Comparison of ENCODE assay signal across 8 cellular contexts in genomic region chr4:112297495-112297894, GRCh38. TPM values are rescaled to one million over a fixed set of nuclear protein-coding genes. Genes with fewer than 3 reads are reported as not detected.
DNase-seq lines count a peak whose midpoint lies in the region; ATAC-seq and TF ChIP-seq lines count a peak whose summit lies in the region.

No MANE protein-coding gene starts in this region.

- peak overlapping the region; percentile 28 to 71 (median 63) for H3K9ac ChIP-seq in skeletal muscle tissue (ENCODE audit: low read depth in 1 of 3, low read length in 3 of 3)

- H3K4me3 ChIP-seq in Peyer's patch (peak overlapping the region; percentile 7 to 62 (median 40)), fibroblast of the aortic adventitia (ENCODE audit: low read depth, low read length) (peak overlapping the region; percentile 69), skeletal muscle tissue (ENCODE audit: low read length in 3 of 3) (peak overlapping the region in 2 of 3 donors; percentile 62 to 64)

- TF ChIP-seq CTCF in Peyer's patch (IDR thresholded peaks at IDR 0.05): no peak
- TF ChIP-seq CTCF in fibroblast of the aortic adventitia (IDR thresholded peaks at IDR 0.05; ENCODE audit: insufficient read depth, low read length): no peak

- H3K27ac ChIP-seq in Peyer's patch: peak overlapping the region; percentile 57 to 76 (median 64)
- peak overlapping the region; percentile 82 for H3K27ac ChIP-seq in skeletal muscle tissue (ENCODE audit: low read depth, low read length)

- H3K36me3 ChIP-seq in Peyer's patch (no peaks in the 10 kb centered on the region), skeletal muscle tissue (ENCODE audit: control insufficient read depth in 3 of 3, insufficient read depth in 3 of 3, low read length in 3 of 3) (no peaks in the 10 kb centered on the region)

- H3K27me3 ChIP-seq in Peyer's patch (no peaks in the 10 kb centered on the region), skeletal muscle tissue (ENCODE audit: control insufficient read depth in 3 of 3, insufficient read depth in 3 of 3, low read length in 3 of 3) (no peaks in the 10 kb centered on the region)

- peaks cover 0 to 15% (median 4%) of the 10 kb centered on the region in 4 donors for H3K4me1 ChIP-seq in Peyer's patch
- peaks cover 0 to 5% (median 0%) of the 10 kb centered on the region in 3 donors for H3K4me1 ChIP-seq in skeletal muscle tissue (ENCODE audit: control insufficient read depth in 3 of 3, insufficient read depth in 3 of 3, low read length in 3 of 3)

- DNase-seq in Peyer's patch: no peak
- no peak for DNase-seq in fibroblast of the aortic adventitia (ENCODE audit: low read depth)
- no peak for DNase-seq in NCI-H748 (lab: John Stamatoyannopoulos, UW; ENCODE audit: unreplicated experiment)
- no peak for DNase-seq in NCI-H146 treated with DMSO at 0.1 percent for 48 hours (lab: John Stamatoyannopoulos, UW; ENCODE audit: unreplicated experiment)
- DNase-seq in inferior parietal cortex (ENCODE audit: extremely low spot score): no peak
- no peak for DNase-seq in stimulated activated naive CD4-positive, alpha-beta T cell (lab: John Stamatoyannopoulos, UW)

- ATAC-seq in GM19351 (IDR thresholded peaks at IDR 0.05; ENCODE audit: unreplicated experiment): peak; percentile 4

- H3K9me3 ChIP-seq in Peyer's patch (no peaks in the 10 kb centered on the region), skeletal muscle tissue (ENCODE audit: control insufficient read depth in 3 of 3, low read length in 3 of 3) (no peaks in the 10 kb centered on the region)

- no peak for TF ChIP-seq POLR2A in Peyer's patch (IDR thresholded peaks at IDR 0.05)

RNA-seq across cellular contexts. Expression of gene ALPK1, which starts 0.3 kb away (rescaled TPM):
- total RNA-seq in Peyer's patch (10 to 100 TPM; 32.0 to 37.0 (median 36.2) TPM), fibroblast of the aortic adventitia (ENCODE audit: low replicate concordance) (14.1 and 34.1 TPM in 2 replicates), skeletal muscle tissue (9.4 TPM)

RNA-seq across cellular contexts. Expression of gene TIFA, which starts 11.8 kb away (rescaled TPM):
- total RNA-seq in Peyer's patch (1 to 10 TPM in 3 of 4 donors, under 1 TPM in 1; 0.47 to 6.8 (median 3.7) TPM), fibroblast of the aortic adventitia (ENCODE audit: low replicate concordance) (2.8 and 8.9 TPM in 2 replicates), skeletal muscle tissue (2.6 TPM)
